In genomic region chr10:26085549-26085948, GRCh38 we compare ENCODE assay signal across 2 cellular contexts.
TF ChIP-seq lines count a peak whose summit lies in the region.

No MANE protein-coding gene starts in this region.

TF ChIP-seq in GM23338, 12 proteins besides CTCF, POLR2A, EP300 and RAD21:
- TF ChIP-seq ZNF462 (CRISPR knock-in tag; IDR thresholded peaks at IDR 0.05), result 0 out of 2 replicates have a peak, but pooled peaks have one; percentile 41
- no peak for TF ChIP-seq CREB1 (CRISPR knock-in tag; IDR thresholded peaks at IDR 0.05; ENCODE audit: low read depth)
- TF ChIP-seq ZNF331 (CRISPR knock-in tag; IDR thresholded peaks at IDR 0.05; ENCODE audit: low read depth), result no peak

TF ChIP-seq in H1, 55 proteins besides CTCF, POLR2A, EP300 and RAD21:
- TF ChIP-seq MAX (IDR thresholded peaks at IDR 0.05) (no peak), YY1 (IDR thresholded peaks at IDR 0.05; ENCODE audit: low read depth, low read length) (no peak), POU5F1 (IDR thresholded peaks at IDR 0.05; ENCODE audit: low read depth, low read length) (no peak), TBP (IDR thresholded peaks at IDR 0.05; ENCODE audit: low read depth, low read length) (no peak), HDAC6 (IDR thresholded peaks at IDR 0.05; ENCODE audit: low read depth, low read length) (no peak), SUZ12 (IDR thresholded peaks at IDR 0.05; ENCODE audit: low read length) (no peak), JUND (IDR thresholded peaks at IDR 0.05; ENCODE audit: low read length) (no peak), USF2 (IDR thresholded peaks at IDR 0.05; ENCODE audit: low read length) (no peak), SIN3A (conservative IDR thresholded peaks at IDR 0.05 in 1 of 2, IDR thresholded peaks at IDR 0.05 in 1 of 2; ENCODE audit: low read depth in 1 of 2, low read length in 2 of 2) (no peak), CTBP2 (IDR thresholded peaks at IDR 0.05; ENCODE audit: borderline replicate concordance, insufficient read depth, insufficient read length, low read length) (no peak), KDM1A (IDR thresholded peaks at IDR 0.05; ENCODE audit: borderline replicate concordance, low read length) (no peak), CREB1 (IDR thresholded peaks at IDR 0.05) (no peak), SAP30 (IDR thresholded peaks at IDR 0.05; ENCODE audit: insufficient read depth, insufficient replicate concordance, low read length) (no peak), TCF12 (IDR thresholded peaks at IDR 0.05; ENCODE audit: low read depth, low read length) (no peak), HDAC2 (IDR thresholded peaks at IDR 0.05; ENCODE audit: borderline replicate concordance in 1 of 2, low read depth in 2 of 2, low read length in 2 of 2) (no peak), ZNF274 (IDR thresholded peaks at IDR 0.05; ENCODE audit: borderline replicate concordance, extremely low read depth, low read length) (no peak), SP4 (IDR thresholded peaks at IDR 0.05; ENCODE audit: low read length) (no peak), JUN (IDR thresholded peaks at IDR 0.05; ENCODE audit: low read depth, low read length) (no peak)
